In the genomic region with DNA sequence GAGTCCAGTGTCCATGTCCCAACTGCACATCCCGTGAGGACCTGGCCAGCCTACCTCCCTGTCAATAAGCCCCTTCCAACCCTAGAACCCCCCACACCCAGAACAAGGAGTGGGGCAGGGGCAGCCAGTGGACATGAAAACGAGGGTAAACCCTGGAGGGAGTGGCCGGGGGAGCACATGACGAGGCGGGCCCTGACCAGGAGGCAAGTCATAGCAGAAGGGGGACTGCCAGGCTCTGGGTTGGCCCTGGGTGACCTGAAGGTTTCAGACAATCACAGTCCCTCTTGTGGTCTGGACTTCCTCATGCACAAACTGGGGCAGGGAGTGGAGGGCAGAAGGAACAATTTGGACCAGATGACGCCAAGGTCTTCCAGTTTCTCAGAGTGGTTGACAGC, we compare ENCODE assay signal across 2 cellular contexts.
TF ChIP-seq lines count a peak whose summit lies in the region.

No MANE protein-coding gene starts in this region.

TF ChIP-seq in HepG2, 621 proteins besides CTCF, POLR2A, EP300 and RAD21:
- TF ChIP-seq, protein P1, sequence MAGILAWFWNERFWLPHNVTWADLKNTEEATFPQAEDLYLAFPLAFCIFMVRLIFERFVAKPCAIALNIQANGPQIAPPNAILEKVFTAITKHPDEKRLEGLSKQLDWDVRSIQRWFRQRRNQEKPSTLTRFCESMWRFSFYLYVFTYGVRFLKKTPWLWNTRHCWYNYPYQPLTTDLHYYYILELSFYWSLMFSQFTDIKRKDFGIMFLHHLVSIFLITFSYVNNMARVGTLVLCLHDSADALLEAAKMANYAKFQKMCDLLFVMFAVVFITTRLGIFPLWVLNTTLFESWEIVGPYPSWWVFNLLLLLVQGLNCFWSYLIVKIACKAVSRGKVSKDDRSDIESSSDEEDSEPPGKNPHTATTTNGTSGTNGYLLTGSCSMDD (CRISPR knock-in tag; IDR thresholded peaks at IDR 0.05): no peak
- no peak for TF ChIP-seq ZNF263 (CRISPR knock-in tag; IDR thresholded peaks at IDR 0.05)
- TF ChIP-seq SAP130 (CRISPR knock-in tag; IDR thresholded peaks at IDR 0.05; ENCODE audit: low read depth): no peak
- no peak for TF ChIP-seq POLR2AphosphoS5 (IDR thresholded peaks at IDR 0.05; ENCODE audit: low read depth, low read length)
- TF ChIP-seq ZNF746 (CRISPR knock-in tag; IDR thresholded peaks at IDR 0.05): no peak
- TF ChIP-seq ARNT2 (CRISPR knock-in tag; IDR thresholded peaks at IDR 0.05; ENCODE audit: low read depth): no peak
- TF ChIP-seq, protein P2, sequence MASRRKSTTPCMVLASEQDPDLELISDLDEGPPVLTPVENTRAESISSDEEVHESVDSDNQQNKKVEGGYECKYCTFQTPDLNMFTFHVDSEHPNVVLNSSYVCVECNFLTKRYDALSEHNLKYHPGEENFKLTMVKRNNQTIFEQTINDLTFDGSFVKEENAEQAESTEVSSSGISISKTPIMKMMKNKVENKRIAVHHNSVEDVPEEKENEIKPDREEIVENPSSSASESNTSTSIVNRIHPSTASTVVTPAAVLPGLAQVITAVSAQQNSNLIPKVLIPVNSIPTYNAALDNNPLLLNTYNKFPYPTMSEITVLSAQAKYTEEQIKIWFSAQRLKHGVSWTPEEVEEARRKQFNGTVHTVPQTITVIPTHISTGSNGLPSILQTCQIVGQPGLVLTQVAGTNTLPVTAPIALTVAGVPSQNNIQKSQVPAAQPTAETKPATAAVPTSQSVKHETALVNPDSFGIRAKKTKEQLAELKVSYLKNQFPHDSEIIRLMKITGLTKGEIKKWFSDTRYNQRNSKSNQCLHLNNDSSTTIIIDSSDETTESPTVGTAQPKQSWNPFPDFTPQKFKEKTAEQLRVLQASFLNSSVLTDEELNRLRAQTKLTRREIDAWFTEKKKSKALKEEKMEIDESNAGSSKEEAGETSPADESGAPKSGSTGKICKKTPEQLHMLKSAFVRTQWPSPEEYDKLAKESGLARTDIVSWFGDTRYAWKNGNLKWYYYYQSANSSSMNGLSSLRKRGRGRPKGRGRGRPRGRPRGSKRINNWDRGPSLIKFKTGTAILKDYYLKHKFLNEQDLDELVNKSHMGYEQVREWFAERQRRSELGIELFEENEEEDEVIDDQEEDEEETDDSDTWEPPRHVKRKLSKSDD (CRISPR knock-in tag; IDR thresholded peaks at IDR 0.05; ENCODE audit: low read depth): no peak
- no peak for TF ChIP-seq RFX5 (IDR thresholded peaks at IDR 0.05; ENCODE audit: low read depth, low read length)
- no peak for TF ChIP-seq ZNF235 (CRISPR knock-in tag; IDR thresholded peaks at IDR 0.05; ENCODE audit: borderline replicate concordance)
- TF ChIP-seq NCOA1 (CRISPR knock-in tag; IDR thresholded peaks at IDR 0.05): no peak
- no peak for TF ChIP-seq PHF21A (CRISPR knock-in tag; IDR thresholded peaks at IDR 0.05)
- no peak for TF ChIP-seq ZBTB38 (CRISPR knock-in tag; IDR thresholded peaks at IDR 0.05)
- no peak for TF ChIP-seq KLF9 (CRISPR knock-in tag; IDR thresholded peaks at IDR 0.05; ENCODE audit: low read depth)
- no peak for TF ChIP-seq E2F2 (CRISPR knock-in tag; IDR thresholded peaks at IDR 0.05; ENCODE audit: borderline replicate concordance)
- TF ChIP-seq THAP9 (CRISPR knock-in tag; IDR thresholded peaks at IDR 0.05; ENCODE audit: borderline replicate concordance): no peak
- no peak for TF ChIP-seq ZNF296 (CRISPR knock-in tag; conservative IDR thresholded peaks at IDR 0.05)
- no peak for TF ChIP-seq SP4 (CRISPR knock-in tag; IDR thresholded peaks at IDR 0.05)

TF ChIP-seq in GM12878, 131 proteins besides CTCF, POLR2A, EP300 and RAD21:
- no peak for TF ChIP-seq WRNIP1 (IDR thresholded peaks at IDR 0.05; ENCODE audit: borderline replicate concordance, low read depth, low read length)
- TF ChIP-seq YY1 (IDR thresholded peaks at IDR 0.05; ENCODE audit: low read depth, low read length): no peak
- TF ChIP-seq SRF (IDR thresholded peaks at IDR 0.05; ENCODE audit: low read depth in 2 of 2, low read length in 2 of 2): no peak
- TF ChIP-seq RUNX3 (IDR thresholded peaks at IDR 0.05; ENCODE audit: low read length): no peak
